In genomic region chr6:116413357-116413756, GRCh38 we compare ENCODE assay signal across 37 cellular contexts. TPM values are rescaled to one million over a fixed set of nuclear protein-coding genes. Genes with fewer than 3 reads are reported as not detected.
"Had no signal": no experiment of that assay in that cellular context is flagged by ENCODE, and none has a peak within 500 bp of the region (broad histone marks: within the 10 kb centered on the region; RNA-seq: fewer than 3 reads in every experiment).

No MANE protein-coding gene starts in this region.

- DNase-seq: activated B cell treated with CpG ODN at 0.5 μM for 24 hours; activated CD4-positive, alpha-beta memory T cell treated with anti-CD3 and anti-CD28 coated beads for 36 hours; activated CD4-positive, alpha-beta T cell treated with anti-CD3 and anti-CD28 coated beads for 4 hours; activated CD4-positive, alpha-beta T cell treated with anti-CD3 and anti-CD28 coated beads, Interleukin-2, amount 10 ng/mL, durations not matched to agents 24 days and 14 days; activated CD4-positive, alpha-beta T cell treated with anti-CD3 and anti-CD28 coated beads, Interleukin-2, amount 50 U/mL, for 1 hour; activated CD4-positive, alpha-beta T cell treated with anti-CD3 and anti-CD28 coated beads, Interleukin-2, amount 50 U/mL, for 4 hours; activated CD4-positive, CD25-positive, alpha-beta regulatory T cell treated with anti-CD3 and anti-CD28 coated beads, Interleukin-2, amount 50 U/mL, for 72 hours; activated CD8-positive, alpha-beta memory T cell treated with anti-CD3 and anti-CD28 coated beads, Interleukin-2, amount 50 U/mL, for 4 hours; activated CD8-positive, alpha-beta T cell treated with anti-CD3 and anti-CD28 coated beads for 36 hours; activated effector memory CD4-positive, alpha-beta T cell treated with anti-CD3 and anti-CD28 coated beads, Interleukin-2, amount 50 U/mL, for 16 hours; activated gamma-delta T cell treated with Interleukin-2 at 50 U/mL for 16 hours; activated naive CD4-positive, alpha-beta T cell; activated naive CD4-positive, alpha-beta T cell treated with anti-CD3 and anti-CD28 coated beads for 36 hours; activated naive CD8-positive, alpha-beta T cell treated with anti-CD3 and anti-CD28 coated beads, Interleukin-2, amount 10 ng/mL, durations not matched to agents 7 days and 5 days; activated naive CD8-positive, alpha-beta T cell treated with anti-CD3 and anti-CD28 coated beads, Interleukin-2, amount 50 U/mL, for 24 hours; activated T-cell treated with anti-CD3 and anti-CD28 coated beads for 4 hours; activated T-cell treated with anti-CD3 and anti-CD28 coated beads, Interleukin-2, amount 50 U/mL, for 1 hour; activated T-cell treated with anti-CD3 and anti-CD28 coated beads, Interleukin-2, amount 50 U/mL, for 4 hours; activated T-cell treated with anti-CD3 and anti-CD28 coated beads, Interleukin-2, amount 50 U/mL, for 72 hours; adrenal gland; amniotic stem cell; aorta; body of pancreas; brain microvascular endothelial cell; central memory CD4-positive, alpha-beta T cell; T-helper 1 cell; T-helper 2 cell; T-helper 9 cell had no signal

- ATAC-seq: activated CD8-positive, alpha-beta T cell treated with anti-CD3 and anti-CD28 coated beads for 36 hours; activated naive CD8-positive, alpha-beta T cell treated with anti-CD3 and anti-CD28 coated beads, Interleukin-2, amount 50 U/mL, for 24 hours; activated T-cell treated with anti-CD3 and anti-CD28 coated beads, Interleukin-2, amount 50 U/mL, for 4 hours; activated T-cell treated with anti-CD3 and anti-CD28 coated beads, Interleukin-2, amount 50 U/mL, for 72 hours; activated T-helper 17 cell treated with anti-CD3 and anti-CD28 coated beads, Interleukin-2, amount 50 U/mL, for 72 hours; body of pancreas had no signal

- H3K36me3 Mint-ChIP-seq: activated CD4-positive, alpha-beta memory T cell treated with anti-CD3 and anti-CD28 coated beads for 36 hours; activated naive CD4-positive, alpha-beta T cell treated with anti-CD3 and anti-CD28 coated beads, Interleukin-2, amount 50 U/mL, for 24 hours; activated naive CD8-positive, alpha-beta T cell; activated naive CD8-positive, alpha-beta T cell treated with anti-CD3 and anti-CD28 coated beads, Interleukin-2, amount 10 ng/mL, durations not matched to agents 7 days and 5 days had no signal

- H3K4me3 ChIP-seq: adrenal gland, body of pancreas, breast epithelium had no signal

- H3K9me3 Mint-ChIP-seq: activated B cell treated with CpG ODN at 0.5 μM for 24 hours; activated CD4-positive, alpha-beta memory T cell treated with anti-CD3 and anti-CD28 coated beads for 36 hours; activated CD4-positive, alpha-beta T cell treated with anti-CD3 and anti-CD28 coated beads, Interleukin-2, amount 10 ng/mL, durations not matched to agents 24 days and 14 days; activated CD8-positive, alpha-beta T cell treated with anti-CD3 and anti-CD28 coated beads for 36 hours; activated naive CD4-positive, alpha-beta T cell treated with anti-CD3 and anti-CD28 coated beads for 36 hours; activated naive CD4-positive, alpha-beta T cell treated with anti-CD3 and anti-CD28 coated beads, Interleukin-2, amount 50 U/mL, for 24 hours; activated naive CD8-positive, alpha-beta T cell treated with anti-CD3 and anti-CD28 coated beads, Interleukin-2, amount 10 ng/mL, durations not matched to agents 7 days and 5 days; activated naive CD8-positive, alpha-beta T cell treated with anti-CD3 and anti-CD28 coated beads, Interleukin-2, amount 50 U/mL, for 24 hours; activated T-cell treated with anti-CD3 and anti-CD28 coated beads, Interleukin-2, amount 50 U/mL, for 4 hours; activated T-cell treated with anti-CD3 and anti-CD28 coated beads, Interleukin-2, amount 50 U/mL, for 72 hours; activated T-helper 1 cell treated with anti-CD3 and anti-CD28 coated beads, Interleukin-12 subunit alpha, Interleukin-12 subunit beta, Interleukin-2, Interleukin-4 antibody, amounts not matched to agents 30 ng/mL and 10 ng/mL and 1 ng/mL, durations not matched to agents 14 hours and 24 hours and 36 hours; activated T-helper 17 cell treated with anti-CD3 and anti-CD28 coated beads, Interleukin-2, amount 50 U/mL, for 72 hours; T-helper 1 cell treated with Interleukin-12 subunit alpha and Interleukin-12 subunit beta and Interleukin-4 antibody, amounts not matched to agents 30 μg/mL and 1 μg/mL, for 36 hours; T-helper 2 cell treated with Interferon-gamma antibody and Interleukin-4, amounts not matched to agents 5 μg/mL and 100 μg/mL, for 36 hours had no signal

- H3K27ac ChIP-seq: adrenal gland, body of pancreas, brain microvascular endothelial cell, breast epithelium, VCaP had no signal

- H3K4me1 Mint-ChIP-seq: activated CD4-positive, alpha-beta T cell treated with anti-CD3 and anti-CD28 coated beads, Interleukin-2, amount 10 ng/mL, durations not matched to agents 24 days and 14 days; activated naive CD4-positive, alpha-beta T cell treated with anti-CD3 and anti-CD28 coated beads, Interleukin-2, amount 50 U/mL, for 24 hours; activated naive CD8-positive, alpha-beta T cell treated with anti-CD3 and anti-CD28 coated beads, Interleukin-2, amount 10 ng/mL, durations not matched to agents 7 days and 5 days; activated T-helper 17 cell treated with anti-CD3 and anti-CD28 coated beads, Interleukin-2, amount 50 U/mL, for 72 hours had no signal

- H3K4me1 ChIP-seq: body of pancreas had no signal

- H3K9me3 ChIP-seq: adrenal gland, body of pancreas, breast epithelium had no signal

- H3K27me3 Mint-ChIP-seq: activated B cell treated with CpG ODN at 0.5 μM for 24 hours; activated CD4-positive, alpha-beta memory T cell treated with anti-CD3 and anti-CD28 coated beads for 36 hours; activated CD8-positive, alpha-beta T cell treated with anti-CD3 and anti-CD28 coated beads for 36 hours; activated naive CD8-positive, alpha-beta T cell; activated naive CD8-positive, alpha-beta T cell treated with anti-CD3 and anti-CD28 coated beads, Interleukin-2, amount 50 U/mL, for 24 hours; activated T-helper 17 cell treated with anti-CD3 and anti-CD28 coated beads, Interleukin-2, amount 50 U/mL, for 72 hours had no signal

- H3K27ac Mint-ChIP-seq: activated B cell treated with CpG ODN at 0.5 μM for 24 hours; activated CD4-positive, alpha-beta memory T cell treated with anti-CD3 and anti-CD28 coated beads for 36 hours; activated CD4-positive, alpha-beta T cell treated with anti-CD3 and anti-CD28 coated beads, Interleukin-2, amount 10 ng/mL, durations not matched to agents 24 days and 14 days; activated CD8-positive, alpha-beta T cell treated with anti-CD3 and anti-CD28 coated beads for 36 hours; activated naive CD4-positive, alpha-beta T cell treated with anti-CD3 and anti-CD28 coated beads for 36 hours; activated naive CD4-positive, alpha-beta T cell treated with anti-CD3 and anti-CD28 coated beads, Interleukin-2, amount 50 U/mL, for 24 hours; activated naive CD8-positive, alpha-beta T cell; activated naive CD8-positive, alpha-beta T cell treated with anti-CD3 and anti-CD28 coated beads, Interleukin-2, amount 10 ng/mL, durations not matched to agents 7 days and 5 days; activated naive CD8-positive, alpha-beta T cell treated with anti-CD3 and anti-CD28 coated beads, Interleukin-2, amount 50 U/mL, for 24 hours; activated T-cell treated with anti-CD3 and anti-CD28 coated beads, Interleukin-2, amount 50 U/mL, for 72 hours; activated T-helper 1 cell treated with anti-CD3 and anti-CD28 coated beads, Interleukin-12 subunit alpha, Interleukin-12 subunit beta, Interleukin-2, Interleukin-4 antibody, amounts not matched to agents 30 ng/mL and 10 ng/mL and 1 ng/mL, durations not matched to agents 14 hours and 24 hours and 36 hours; activated T-helper 17 cell treated with anti-CD3 and anti-CD28 coated beads, Interleukin-2, amount 50 U/mL, for 72 hours; T-helper 1 cell treated with Interleukin-12 subunit alpha and Interleukin-12 subunit beta and Interleukin-4 antibody, amounts not matched to agents 30 μg/mL and 1 μg/mL, for 36 hours; T-helper 2 cell treated with Interferon-gamma antibody and Interleukin-4, amounts not matched to agents 5 μg/mL and 100 μg/mL, for 36 hours had no signal

- H3K27me3 ChIP-seq: adrenal gland, body of pancreas, brain microvascular endothelial cell, breast epithelium had no signal

- H3K36me3 ChIP-seq: adrenal gland had no signal

- H3K4me3 Mint-ChIP-seq: activated B cell treated with CpG ODN at 0.5 μM for 24 hours; activated CD4-positive, alpha-beta memory T cell treated with anti-CD3 and anti-CD28 coated beads for 36 hours; activated CD4-positive, alpha-beta T cell treated with anti-CD3 and anti-CD28 coated beads, Interleukin-2, amount 10 ng/mL, durations not matched to agents 24 days and 14 days; activated CD8-positive, alpha-beta T cell treated with anti-CD3 and anti-CD28 coated beads for 36 hours; activated naive CD4-positive, alpha-beta T cell treated with anti-CD3 and anti-CD28 coated beads for 36 hours; activated naive CD4-positive, alpha-beta T cell treated with anti-CD3 and anti-CD28 coated beads, Interleukin-2, amount 50 U/mL, for 24 hours; activated naive CD8-positive, alpha-beta T cell; activated naive CD8-positive, alpha-beta T cell treated with anti-CD3 and anti-CD28 coated beads, Interleukin-2, amount 10 ng/mL, durations not matched to agents 7 days and 5 days; activated naive CD8-positive, alpha-beta T cell treated with anti-CD3 and anti-CD28 coated beads, Interleukin-2, amount 50 U/mL, for 24 hours; activated T-cell treated with anti-CD3 and anti-CD28 coated beads, Interleukin-2, amount 50 U/mL, for 4 hours; activated T-cell treated with anti-CD3 and anti-CD28 coated beads, Interleukin-2, amount 50 U/mL, for 72 hours; activated T-helper 1 cell treated with anti-CD3 and anti-CD28 coated beads, Interleukin-12 subunit alpha, Interleukin-12 subunit beta, Interleukin-2, Interleukin-4 antibody, amounts not matched to agents 30 ng/mL and 10 ng/mL and 1 ng/mL, durations not matched to agents 14 hours and 24 hours and 36 hours; activated T-helper 17 cell treated with anti-CD3 and anti-CD28 coated beads, Interleukin-2, amount 50 U/mL, for 72 hours; T-helper 1 cell treated with Interleukin-12 subunit alpha and Interleukin-12 subunit beta and Interleukin-4 antibody, amounts not matched to agents 30 μg/mL and 1 μg/mL, for 36 hours; T-helper 2 cell treated with Interferon-gamma antibody and Interleukin-4, amounts not matched to agents 5 μg/mL and 100 μg/mL, for 36 hours had no signal

RNA-seq across cellular contexts. Expression of gene CALHM6, which starts 47.8 kb away (rescaled TPM):
- total RNA-seq: astrocyte had no signal
